31 cellular contexts compared by ENCODE assay signal in genomic region chr18:79480171-79480981, GRCh38.
DNase-seq lines count a peak whose midpoint lies in the region; ATAC-seq and TF ChIP-seq lines count a peak whose summit lies in the region.
"Had no signal": no experiment of that assay in that cellular context is flagged by ENCODE, and none has a peak within 500 bp of the region (broad histone marks: within the 10 kb centered on the region; RNA-seq: fewer than 3 reads in every experiment).

No MANE protein-coding gene starts in this region.

- no peak overlapping the region for H3K4me3 Mint-ChIP-seq in glutamatergic neuron (ENCODE audit: unreplicated experiment)
- no peak overlapping the region for H3K4me3 Mint-ChIP-seq in stimulated activated naive B cell treated with anti-CD40 and anti-IgM and Interleukin-4, amounts not matched to agents 10 μg/mL and 1 μg/mL and 100 μg/mL, for 72 hours
- H3K4me3 Mint-ChIP-seq: activated B cell treated with CpG ODN at 0.5 μM for 24 hours; activated CD4-positive, alpha-beta T cell treated with anti-CD3 and anti-CD28 coated beads, Interleukin-2, amount 10 ng/mL, durations not matched to agents 7 days and 5 days; activated T-cell treated with anti-CD3 and anti-CD28 coated beads, Interleukin-2, amount 50 U/mL, for 72 hours; neural progenitor cell had no signal

- DNase-seq in glutamatergic neuron (peak; percentile 13), lower lobe of right lung (peak; percentile 44), sciatic nerve (ENCODE audit: low spot score) (peak; percentile 60), NCI-H1048 (lab: John Stamatoyannopoulos, UW) (no peak)
- DNase-seq in stimulated activated naive B cell treated with anti-CD40 and anti-IgM and Interleukin-4, amounts not matched to agents 10 μg/mL and 1 μg/mL and 100 μg/mL, for 72 hours, result no peak
- DNase-seq in effector CD8-positive, alpha-beta T cell (lab: John Stamatoyannopoulos, UW), result no peak
- DNase-seq: activated B cell treated with CpG ODN at 0.5 μM for 24 hours; activated CD4-positive, alpha-beta T cell treated with anti-CD3 and anti-CD28 coated beads, Interleukin-2, amount 10 ng/mL, durations not matched to agents 7 days and 5 days; activated naive CD4-positive, alpha-beta T cell treated with Interleukin-2 at 50 U/mL for 16 hours; activated T-cell treated with anti-CD3 and anti-CD28 coated beads, Interleukin-2, amount 50 U/mL, for 72 hours; body of pancreas; C1 segment of cervical spinal cord; cerebellar nuclear complex; COR-L47; DMS53; foreskin melanocyte; HCEC 1CT; Kasumi-1; mesenchymal stem cell; NCI-H1436 treated with DMSO at 0.1 percent for 48 hours; NCI-H2171; NCI-H82; RPMI8226; small intestine; stimulated activated naive CD4-positive, alpha-beta T cell treated with Interleukin-2 at 50 U/mL for 16 hours had no signal

- intact Hi-C loops in lower lobe of right lung (cut with DNase I), result no loop called here
- intact Hi-C loops in sciatic nerve (cut with DNase I), result no loop called here

- 0 out of 2 replicates have a peak, but pooled peaks cover 4% of the 10 kb centered on the region for H3F3A ChIP-seq in OCI-LY1 (ENCODE audit: insufficient read depth, low read length)

- H3K4me3 ChIP-seq in OCI-LY1 (ENCODE audit: low read depth, low read length, poor library complexity, severe bottlenecking), result no peak overlapping the region
- H3K4me3 ChIP-seq in lower lobe of right lung, result no peak overlapping the region
- H3K4me3 ChIP-seq: adrenal gland, body of pancreas, dorsolateral prefrontal cortex, neural progenitor cell, SK-N-MC had no signal

- no peak overlapping the region for H3K27ac Mint-ChIP-seq in glutamatergic neuron (ENCODE audit: unreplicated experiment)
- H3K27ac Mint-ChIP-seq in stimulated activated naive B cell treated with anti-CD40 and anti-IgM and Interleukin-4, amounts not matched to agents 10 μg/mL and 1 μg/mL and 100 μg/mL, for 72 hours, result no peak overlapping the region
- H3K27ac Mint-ChIP-seq: activated B cell treated with CpG ODN at 0.5 μM for 24 hours; activated CD4-positive, alpha-beta T cell treated with anti-CD3 and anti-CD28 coated beads, Interleukin-2, amount 10 ng/mL, durations not matched to agents 7 days and 5 days; activated T-cell treated with anti-CD3 and anti-CD28 coated beads, Interleukin-2, amount 50 U/mL, for 72 hours; neural progenitor cell had no signal

- no peak overlapping the region for H2AFZ ChIP-seq in OCI-LY1 (ENCODE audit: low read length)
- H2AFZ ChIP-seq: neural progenitor cell had no signal

- H3K27ac ChIP-seq in OCI-LY1 (ENCODE audit: low read depth, low read length, poor library complexity, severe bottlenecking) (peak overlapping the region; percentile 81), lower lobe of right lung (no peak overlapping the region)
- H3K27ac ChIP-seq: adrenal gland, body of pancreas, dorsolateral prefrontal cortex, neural progenitor cell, SK-N-MC had no signal

- peaks cover 4% of the 10 kb centered on the region for H3K27me3 Mint-ChIP-seq in glutamatergic neuron (ENCODE audit: unreplicated experiment)
- no peaks in the 10 kb centered on the region for H3K27me3 Mint-ChIP-seq in stimulated activated naive B cell treated with anti-CD40 and anti-IgM and Interleukin-4, amounts not matched to agents 10 μg/mL and 1 μg/mL and 100 μg/mL, for 72 hours
- H3K27me3 Mint-ChIP-seq: activated B cell treated with CpG ODN at 0.5 μM for 24 hours; activated CD4-positive, alpha-beta T cell treated with anti-CD3 and anti-CD28 coated beads, Interleukin-2, amount 10 ng/mL, durations not matched to agents 7 days and 5 days had no signal

- no peaks in the 10 kb centered on the region for H3K4me1 Mint-ChIP-seq in glutamatergic neuron (ENCODE audit: low read depth, unreplicated experiment)
- peaks cover 4 to 13% of the 10 kb centered on the region in 2 donors for H3K4me1 Mint-ChIP-seq in stimulated activated naive B cell treated with anti-CD40 and anti-IgM and Interleukin-4, amounts not matched to agents 10 μg/mL and 1 μg/mL and 100 μg/mL, for 72 hours
- H3K4me1 Mint-ChIP-seq: activated B cell treated with CpG ODN at 0.5 μM for 24 hours had no signal

- H3K4me1 ChIP-seq in OCI-LY1 (ENCODE audit: insufficient read depth, low read length, severe bottlenecking) (peaks cover 43% of the 10 kb centered on the region), lower lobe of right lung (no peaks in the 10 kb centered on the region)
- H3K4me1 ChIP-seq: adrenal gland, body of pancreas, neural progenitor cell had no signal

- no peak overlapping the region for H3K9ac ChIP-seq in OCI-LY1 (ENCODE audit: low read length)
- H3K9ac ChIP-seq: neural progenitor cell had no signal

- ATAC-seq in lower lobe of right lung (no peak), sciatic nerve (no peak), HG03460 (IDR thresholded peaks at IDR 0.05; ENCODE audit: unreplicated experiment) (no peak)
- no peak for ATAC-seq in stimulated activated naive B cell treated with anti-CD40 and anti-IgM and Interleukin-4, amounts not matched to agents 10 μg/mL and 1 μg/mL and 100 μg/mL, for 72 hours (replicated peaks)
- ATAC-seq: body of pancreas had no signal

- H3K4me2 ChIP-seq in OCI-LY1 (ENCODE audit: low read length), result no peak overlapping the region
- H3K4me2 ChIP-seq: neural progenitor cell had no signal

- no peaks in the 10 kb centered on the region for H3K27me3 ChIP-seq in OCI-LY1 (ENCODE audit: insufficient read depth, low read length)
- H3K27me3 ChIP-seq in lower lobe of right lung (ENCODE audit: low read depth), result no peaks in the 10 kb centered on the region
- H3K27me3 ChIP-seq: adrenal gland, body of pancreas, neural progenitor cell had no signal

- H3K36me3 ChIP-seq in OCI-LY1 (ENCODE audit: insufficient read depth, low read length) (peaks cover 31% of the 10 kb centered on the region; the same call in 1 of the 2 replicates), lower lobe of right lung (peaks cover 5% of the 10 kb centered on the region)
- H3K36me3 ChIP-seq: adrenal gland, neural progenitor cell had no signal

- TF ChIP-seq CTCF in OCI-LY1 (IDR thresholded peaks at IDR 0.05; ENCODE audit: low read length) (no peak), glutamatergic neuron (IDR thresholded peaks at IDR 0.05; ENCODE audit: partially characterized antibody, unreplicated experiment) (no peak), lower lobe of right lung (IDR thresholded peaks at IDR 0.05) (no peak)

- peaks cover 5% of the 10 kb centered on the region for H3K9me3 Mint-ChIP-seq in glutamatergic neuron (ENCODE audit: unreplicated experiment)
- no peaks in the 10 kb centered on the region for H3K9me3 Mint-ChIP-seq in stimulated activated naive B cell treated with anti-CD40 and anti-IgM and Interleukin-4, amounts not matched to agents 10 μg/mL and 1 μg/mL and 100 μg/mL, for 72 hours
- H3K9me3 Mint-ChIP-seq: activated B cell treated with CpG ODN at 0.5 μM for 24 hours; activated CD4-positive, alpha-beta T cell treated with anti-CD3 and anti-CD28 coated beads, Interleukin-2, amount 10 ng/mL, durations not matched to agents 7 days and 5 days; activated T-cell treated with anti-CD3 and anti-CD28 coated beads, Interleukin-2, amount 50 U/mL, for 72 hours; neural progenitor cell had no signal

- H3K9me3 ChIP-seq in OCI-LY1 (ENCODE audit: low read length), result no peaks in the 10 kb centered on the region
- H3K9me3 ChIP-seq in lower lobe of right lung, result no peaks in the 10 kb centered on the region
- H3K9me3 ChIP-seq: adrenal gland, body of pancreas had no signal

- no peaks in the 10 kb centered on the region for H3K79me2 ChIP-seq in OCI-LY1 (ENCODE audit: insufficient read depth, low read length)

- H3K36me3 Mint-ChIP-seq in glutamatergic neuron (ENCODE audit: unreplicated experiment), result peaks cover 8% of the 10 kb centered on the region
- peaks cover 16 to 37% of the 10 kb centered on the region in 2 donors for H3K36me3 Mint-ChIP-seq in stimulated activated naive B cell treated with anti-CD40 and anti-IgM and Interleukin-4, amounts not matched to agents 10 μg/mL and 1 μg/mL and 100 μg/mL, for 72 hours
- H3K36me3 Mint-ChIP-seq: neural progenitor cell had no signal

- no peaks in the 10 kb centered on the region for H4K20me1 ChIP-seq in OCI-LY1 (ENCODE audit: insufficient read depth, low read length)

- no peaks in the 10 kb centered on the region for H3K9me2 ChIP-seq in OCI-LY1 (ENCODE audit: low read depth, low read length)

Comparison
In these comparisons a context has a peak if more than half of its experiments do, and no peak if none do; other contexts are left out.
1. DNase-seq: peak in glutamatergic neuron (single experiment), lower lobe of right lung (single experiment) and sciatic nerve (single experiment); none in stimulated activated naive B cell treated with anti-CD40 and anti-IgM and Interleukin-4, amounts not matched to agents 10 μg/mL and 1 μg/mL and 100 μg/mL, for 72 hours (single experiment), effector CD8-positive, alpha-beta T cell (single experiment) and NCI-H1048 (single experiment).